14 cellular contexts compared by ENCODE assay signal in genomic region chr5:67404261-67405100, GRCh38.
DNase-seq lines count a peak whose midpoint lies in the region; TF ChIP-seq lines count a peak whose summit lies in the region.
"Had no signal": no experiment of that assay in that cellular context is flagged by ENCODE, and none has a peak within 500 bp of the region (broad histone marks: within the 10 kb centered on the region; RNA-seq: fewer than 3 reads in every experiment).

No MANE protein-coding gene starts in this region.

- H3K36me3 ChIP-seq in ascending aorta, result no peaks in the 10 kb centered on the region
- H3K36me3 ChIP-seq: MG63, suprapubic skin had no signal

- H3K4me3 ChIP-seq in astrocyte of the spinal cord (ENCODE audit: low read depth, low read length) (no peak overlapping the region), ascending aorta (no peak overlapping the region)
- H3K4me3 ChIP-seq: MG63, suprapubic skin had no signal

- peak; percentile 50 for DNase-seq in DMS153 (lab: John Stamatoyannopoulos, UW)
- peak; percentile 74 for DNase-seq in HT1080 (ENCODE audit: low read depth)
- DNase-seq in astrocyte of the spinal cord (ENCODE audit: low read depth, low spot score), result peak; percentile 82
- DNase-seq in kidney glomerular epithelial cell (lab: John Stamatoyannopoulos, UW), result peak; percentile 33
- no peak for DNase-seq in stimulated activated CD4-positive, alpha-beta T cell treated with anti-CD3 and anti-CD28 coated beads, Interleukin-12 subunit alpha, Interleukin-12 subunit beta, amount 100 ng/mL, for 4 hours
- DNase-seq in SIG-M5 (lab: John Stamatoyannopoulos, UW), result no peak
- DNase-seq in activated CD4-positive, alpha-beta T cell treated with anti-CD3 and anti-CD28 coated beads, Interleukin-2, amount 50 U/mL, for 1 hour, result no peak
- no peak for DNase-seq in ascending aorta (ENCODE audit: low spot score in 2 of 2)
- DNase-seq: activated CD8-positive, alpha-beta memory T cell treated with anti-CD3 and anti-CD28 coated beads, Interleukin-2, amount 10 ng/mL, durations not matched to agents 7 days and 5 days; left colon; MG63; natural killer cell; NCI-H446 had no signal

- H3K27ac ChIP-seq in ascending aorta, result no peak overlapping the region
- H3K27ac ChIP-seq: suprapubic skin had no signal

- no peaks in the 10 kb centered on the region for H3K27me3 ChIP-seq in ascending aorta
- H3K27me3 ChIP-seq: MG63, suprapubic skin had no signal

- intact Hi-C loops in ascending aorta (cut with DNase I), result no loop called here

- TF ChIP-seq CTCF in astrocyte of the spinal cord (IDR thresholded peaks at IDR 0.05; ENCODE audit: low read depth, low read length), result no peak
- no peak for TF ChIP-seq CTCF in ascending aorta (IDR thresholded peaks at IDR 0.05)

- no peaks in the 10 kb centered on the region for H3K4me1 ChIP-seq in ascending aorta

- H3K9me3 ChIP-seq in ascending aorta, result no peaks in the 10 kb centered on the region
- H3K9me3 ChIP-seq: MG63, suprapubic skin had no signal

- in situ Hi-C loops in astrocyte of the spinal cord (cut with HindIII; ENCODE audit: low sequenced_read_pairs), result no loop called here

Comparison
In these comparisons a context has a peak if more than half of its experiments do, and no peak if none do; other contexts are left out.
1. DNase-seq: peak in DMS153 (single experiment), HT1080 (single experiment), astrocyte of the spinal cord (single experiment) and kidney glomerular epithelial cell (single experiment); none in stimulated activated CD4-positive, alpha-beta T cell treated with anti-CD3 and anti-CD28 coated beads, Interleukin-12 subunit alpha, Interleukin-12 subunit beta, amount 100 ng/mL, for 4 hours (single experiment), SIG-M5 (single experiment), activated CD4-positive, alpha-beta T cell treated with anti-CD3 and anti-CD28 coated beads, Interleukin-2, amount 50 U/mL, for 1 hour (single experiment) and ascending aorta (0 of 2).